8 cellular contexts compared by ENCODE assay signal in the genomic region with DNA sequence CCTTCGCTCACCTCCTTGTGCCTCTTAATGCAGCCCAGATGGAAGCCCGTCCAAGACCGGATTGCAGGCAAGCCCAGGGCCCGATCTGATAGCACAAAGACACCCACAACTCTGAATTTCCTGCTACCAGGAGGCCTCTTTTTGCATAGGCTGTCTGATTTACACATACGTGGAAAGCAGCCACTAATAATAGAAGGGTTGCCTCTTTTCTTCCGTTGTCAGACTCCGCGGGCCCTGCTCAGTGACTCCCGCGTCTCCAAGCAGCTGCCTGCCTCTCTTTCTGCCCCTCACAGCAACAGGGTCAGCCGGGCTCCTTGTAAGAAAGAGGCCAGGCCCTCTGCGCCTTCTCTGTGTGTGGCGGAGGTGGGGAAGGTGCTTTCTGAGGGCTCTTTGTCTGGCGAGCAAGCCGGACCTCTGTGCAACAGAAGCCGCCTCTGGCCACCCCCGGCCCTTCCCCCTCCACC. TPM values are rescaled to one million over a fixed set of nuclear protein-coding genes. Genes with fewer than 3 reads are reported as not detected.
A peak's percentile ranks its signal among the peaks of the same experiment; 100 is the strongest.
DNase-seq lines count a peak whose midpoint lies in the region; ATAC-seq and TF ChIP-seq lines count a peak whose summit lies in the region.

No MANE protein-coding gene starts in this region.

- H3K27me3 ChIP-seq in CD8-positive, alpha-beta memory T cell (ENCODE audit: insufficient read depth, low read length, poor library complexity, severe bottlenecking), result no peaks in the 10 kb centered on the region
- H3K27me3 ChIP-seq in WERI-Rb-1 (ENCODE audit: insufficient read depth, low read depth, severe bottlenecking), result peaks cover 73% of the 10 kb centered on the region

- H3K36me3 Mint-ChIP-seq in CD8-positive, alpha-beta memory T cell, result peaks cover 0 to 13% (median 9%) of the 10 kb centered on the region in 3 donors

- ATAC-seq in GM19452 (IDR thresholded peaks at IDR 0.05; ENCODE audit: unreplicated experiment) (peak; percentile 50), HG03457 (IDR thresholded peaks at IDR 0.05; ENCODE audit: unreplicated experiment) (peak; percentile 31)

- peaks cover 99 to 100% (median 100%) of the 10 kb centered on the region in 3 donors for H3K4me1 Mint-ChIP-seq in CD8-positive, alpha-beta memory T cell

- no peak overlapping the region for H3K27ac ChIP-seq in CD8-positive, alpha-beta memory T cell (ENCODE audit: low read depth, low read length)
- H3K27ac ChIP-seq in mesodermal cell (ENCODE audit: low read depth, low read length, severe bottlenecking), result peak overlapping the region; percentile 82
- no peak overlapping the region for H3K27ac ChIP-seq in WERI-Rb-1

- H3K27ac Mint-ChIP-seq in CD8-positive, alpha-beta memory T cell, result peak overlapping the region; percentile 87 to 100 (median 98)

- H3K9me3 Mint-ChIP-seq in CD8-positive, alpha-beta memory T cell, result peaks cover 0 to 2% (median 2%) of the 10 kb centered on the region in 5 donors

- peaks cover 0 to 8% of the 10 kb centered on the region in 2 donors for H3K27me3 Mint-ChIP-seq in CD8-positive, alpha-beta memory T cell

- POLR2A ChIA-PET in CD8-positive, alpha-beta memory T cell (lab: Charles Lee), result no interaction called here

- peak; percentile 23 to 70 (median 58) for DNase-seq in CD8-positive, alpha-beta memory T cell
- DNase-seq in activated T-cell treated with anti-CD3 and anti-CD28 coated beads, Interleukin-2, amount 50 U/mL, for 48 hours, result peak; percentile 69 to 70
- DNase-seq in occipital lobe (lab: John Stamatoyannopoulos, UW) (no peak), WERI-Rb-1 (no peak), UCSD-AML1 (lab: John Stamatoyannopoulos, UW; ENCODE audit: unreplicated experiment) (no peak)

- peaks cover 100% of the 10 kb centered on the region for H3K4me1 ChIP-seq in CD8-positive, alpha-beta memory T cell (ENCODE audit: insufficient read depth, low read length)
- H3K4me1 ChIP-seq in mesodermal cell (ENCODE audit: control insufficient read depth, insufficient read depth, low read length, poor library complexity, severe bottlenecking), result peaks cover 70% of the 10 kb centered on the region

- H3K4me3 ChIP-seq in CD8-positive, alpha-beta memory T cell (ENCODE audit: low read length), result peak overlapping the region; percentile 35
- H3K4me3 ChIP-seq in mesodermal cell (ENCODE audit: extremely low read depth, insufficient read depth, low read length, poor library complexity, severe bottlenecking) (no peak overlapping the region), WERI-Rb-1 (ENCODE audit: low read depth, low read length) (no peak overlapping the region)

- 55 to 66% methylated on average over 10 to 16 of the region's 17 CpGs for WGBS in mesodermal cell (ENCODE audit: insufficient coverage in 2 of 2), 2 experiments

- H3K36me3 ChIP-seq in CD8-positive, alpha-beta memory T cell (ENCODE audit: insufficient read depth, low read length), result no peaks in the 10 kb centered on the region
- peaks cover 49% of the 10 kb centered on the region for H3K36me3 ChIP-seq in mesodermal cell (ENCODE audit: control insufficient read depth, insufficient read depth, low read length)
- no peaks in the 10 kb centered on the region for H3K36me3 ChIP-seq in WERI-Rb-1

- no peak for TF ChIP-seq CTCF in WERI-Rb-1 (IDR thresholded peaks at IDR 0.05; ENCODE audit: low read depth, low read length)

- H3K9me3 ChIP-seq in CD8-positive, alpha-beta memory T cell (ENCODE audit: low read length), result no peaks in the 10 kb centered on the region
- H3K9me3 ChIP-seq in mesodermal cell (ENCODE audit: control insufficient read depth, low read length) (no peaks in the 10 kb centered on the region), WERI-Rb-1 (ENCODE audit: severe bottlenecking) (peaks cover 2% of the 10 kb centered on the region)

- CTCF ChIA-PET in CD8-positive, alpha-beta memory T cell (lab: Charles Lee), result interaction anchor here (1.5 kb wide), 1 partner anchor 14 kb away, joined by 3 read pairs; no protein-coding TSS in a partner anchor

- peak overlapping the region; percentile 74 to 93 (median 85) for H3K4me3 Mint-ChIP-seq in CD8-positive, alpha-beta memory T cell

RNA-seq across cellular contexts. Expression of a gene that starts 26.7 kb away (rescaled TPM):
- 10 to 100 TPM; 41.7 to 45.2 TPM for total RNA-seq in CD8-positive, alpha-beta memory T cell
- 89.2 TPM for polyA plus RNA-seq in CD8-positive, alpha-beta memory T cell
- polyA plus RNA-seq in mesodermal cell (2013, experiment 1 of 2), result 82.9 TPM
- polyA plus RNA-seq in mesodermal cell (2013, experiment 2 of 2), result 50.4 TPM
- total RNA-seq in occipital lobe, result 4.7 TPM

Comparison
In these comparisons a context has a peak if more than half of its experiments do, and no peak if none do; other contexts are left out.
1. DNase-seq: peak in CD8-positive, alpha-beta memory T cell (5 of 5) and activated T-cell treated with anti-CD3 and anti-CD28 coated beads, Interleukin-2, amount 50 U/mL, for 48 hours (2 of 2); none in occipital lobe (single experiment), WERI-Rb-1 (single experiment) and UCSD-AML1 (single experiment).